ENCODE assay signal across 4 cellular contexts in genomic region chr1:207925969-207926368, GRCh38. TPM values are rescaled to one million over a fixed set of nuclear protein-coding genes. Genes with fewer than 3 reads are reported as not detected.
"Had no signal": no experiment of that assay in that cellular context is flagged by ENCODE, and none has a peak within 500 bp of the region (broad histone marks: within the 10 kb centered on the region; RNA-seq: fewer than 3 reads in every experiment).

No MANE protein-coding gene starts in this region.

RNA-seq across cellular contexts. Expression of gene CD34, which starts 15.0 kb away (rescaled TPM):
- total RNA-seq: GM23248, H7, HT-29, IMR-90 had no signal
